Comparison of ENCODE assay signal across 9 cellular contexts in the genomic region with DNA sequence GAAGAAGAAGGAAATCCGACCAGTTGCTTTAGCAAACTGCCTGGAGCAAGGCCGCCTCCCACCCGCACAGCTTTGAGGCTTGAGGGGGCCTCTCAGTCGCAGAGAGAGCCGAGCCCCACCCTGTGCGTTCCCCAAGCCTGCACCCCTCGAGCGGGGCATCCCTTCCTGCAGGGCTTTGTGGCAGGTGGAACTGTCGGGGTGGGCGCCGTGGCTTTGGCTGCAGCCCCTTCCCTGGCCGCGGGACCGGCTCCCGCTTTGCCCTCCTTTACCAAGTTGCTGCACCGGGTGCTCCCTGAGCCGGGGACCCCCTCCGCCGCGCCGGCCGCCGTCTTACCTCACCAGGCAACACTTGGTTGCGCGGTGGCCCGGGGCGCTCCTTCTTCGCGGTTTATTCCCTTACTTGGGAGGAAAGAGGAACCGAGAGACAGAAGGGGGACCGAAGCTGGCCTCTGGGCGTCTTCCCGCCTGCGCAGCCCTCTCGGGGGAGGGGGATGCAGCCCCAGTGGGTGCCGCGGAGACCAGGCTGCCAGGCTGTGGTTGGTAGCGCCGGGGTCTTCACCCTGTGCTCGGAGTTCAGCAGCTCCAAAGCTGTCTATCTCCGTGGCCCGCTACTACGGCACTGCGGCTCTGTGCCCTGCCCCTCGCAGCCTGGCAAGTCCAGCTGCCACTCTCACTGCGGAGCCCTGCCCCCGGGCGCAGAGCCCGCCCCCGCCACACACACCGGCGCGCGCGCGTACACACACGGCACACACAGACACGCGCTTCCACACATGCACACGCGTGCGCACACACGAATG. TPM values are rescaled to one million over a fixed set of nuclear protein-coding genes. Genes with fewer than 3 reads are reported as not detected.
DNase-seq lines count a peak whose midpoint lies in the region; ATAC-seq and TF ChIP-seq lines count a peak whose summit lies in the region.
"Had no signal": no experiment of that assay in that cellular context is flagged by ENCODE, and none has a peak within 500 bp of the region (broad histone marks: within the 10 kb centered on the region; RNA-seq: fewer than 3 reads in every experiment).

TSS of gene DGKG (minus strand) at position 623 of the 797 bp plus-strand sequence. CDS start 41,775 bp downstream, outside the sequence.

- H3K9me3 Mint-ChIP-seq in activated T-cell treated with anti-CD3 and anti-CD28 coated beads, Interleukin-2, amount 50 U/mL, for 4 hours: no peaks in the 10 kb centered on the region

- ATAC-seq in activated T-cell treated with anti-CD3 and anti-CD28 coated beads, Interleukin-2, amount 50 U/mL, for 4 hours: peak; percentile 78

- H3K4me1 ChIP-seq in ovary (ENCODE audit: insufficient read depth): no peaks in the 10 kb centered on the region

- TF ChIP-seq CTCF in ovary (IDR thresholded peaks at IDR 0.05): no peak

- no peak for TF ChIP-seq EP300 in ovary (IDR thresholded peaks at IDR 0.05)

- H3K4me3 ChIP-seq in ovary: peak within 1 kb of the TSS; percentile 36

- peak within 1 kb of the TSS in 1 of 2 donors; percentile 11 for H3K27ac ChIP-seq in ovary

- no peaks in the 10 kb centered on the region for H3K36me3 ChIP-seq in ovary

- WGBS in ovary, 3 donors: 0 to 1% (median 0%) methylated on average over 54 to 63 of the region's 63 CpGs

- H3K4me3 Mint-ChIP-seq in activated T-cell treated with anti-CD3 and anti-CD28 coated beads, Interleukin-2, amount 50 U/mL, for 4 hours: peak within 1 kb of the TSS; percentile 11

- no peaks in the 10 kb centered on the region for H3K27me3 ChIP-seq in ovary

- H3K4me1 Mint-ChIP-seq in activated T-cell treated with anti-CD3 and anti-CD28 coated beads, Interleukin-2, amount 50 U/mL, for 4 hours (ENCODE audit: low read depth): peaks cover 7% of the 10 kb centered on the region

- intact Hi-C loops in cardiac septum (cut with DNase I) (loop anchor here (5.0 kb wide), 1 partner anchor 80 kb away; no protein-coding TSS in a partner anchor), ovary (cut with DNase I) (loop anchor here in 1 of 4 donors (5.0 kb wide), 1 partner anchor 50 kb away; no protein-coding TSS in a partner anchor)

- H3K27me3 Mint-ChIP-seq in activated T-cell treated with anti-CD3 and anti-CD28 coated beads, Interleukin-2, amount 50 U/mL, for 4 hours (ENCODE audit: low read depth): peaks cover 48% of the 10 kb centered on the region

- peak; percentile 24 for TF ChIP-seq POLR2A in ovary (IDR thresholded peaks at IDR 0.05)

- no peaks in the 10 kb centered on the region for H3K36me3 Mint-ChIP-seq in activated T-cell treated with anti-CD3 and anti-CD28 coated beads, Interleukin-2, amount 50 U/mL, for 4 hours (ENCODE audit: insufficient read depth)

- no peaks in the 10 kb centered on the region for H3K9me3 ChIP-seq in ovary

- peak; percentile 55 for DNase-seq in NCI-H146 (lab: John Stamatoyannopoulos, UW)
- no peak for DNase-seq in NCI-H146 treated with DMSO at 0.1 percent for 48 hours (lab: John Stamatoyannopoulos, UW; ENCODE audit: unreplicated experiment)
- DNase-seq in GOT3 (lab: John Stamatoyannopoulos, UW): peak; percentile 28
- DNase-seq in NCI-H1105 treated with DMSO at 0.1 percent for 48 hours (lab: John Stamatoyannopoulos, UW): peak; percentile 78
- DNase-seq in activated T-cell treated with anti-CD3 and anti-CD28 coated beads, Interleukin-2, amount 50 U/mL, for 4 hours: no peak
- DNase-seq in cardiac septum (ENCODE audit: low spot score): peak; percentile 92
- DNase-seq in ovary: peak in 3 of 5 donors; percentile 24 to 46 (median 28)
- DNase-seq in NCI-H2196 treated with DMSO at 0.1 percent for 48 hours (lab: John Stamatoyannopoulos, UW; ENCODE audit: unreplicated experiment): no peak

RNA-seq across cellular contexts. Expression of gene DGKG, which starts in this region (rescaled TPM):
- 1 to 10 TPM in 1 of 3 donors, under 1 TPM in 2; 0.27 to 1.2 (median 0.40) TPM for total RNA-seq in activated T-cell treated with anti-CD3 and anti-CD28 coated beads, Interleukin-2, amount 50 U/mL, for 4 hours
- total RNA-seq in cardiac septum (48.7 TPM), ovary (1 to 10 TPM; 1.4 to 6.7 (median 4.1) TPM)
- polyA plus RNA-seq in ovary: 1 to 10 TPM; 1.0 to 7.0 TPM
- total RNA-seq: bronchial epithelial cell had no signal

Comparison
In these comparisons a context has a peak if more than half of its experiments do, and no peak if none do; other contexts are left out.
1. DNase-seq: peak in NCI-H146 (single experiment), GOT3 (single experiment), NCI-H1105 treated with DMSO at 0.1 percent for 48 hours (single experiment), cardiac septum (single experiment) and ovary (3 of 5); none in NCI-H146 treated with DMSO at 0.1 percent for 48 hours (single experiment), activated T-cell treated with anti-CD3 and anti-CD28 coated beads, Interleukin-2, amount 50 U/mL, for 4 hours (single experiment) and NCI-H2196 treated with DMSO at 0.1 percent for 48 hours (single experiment).